1 cellular context compared by ENCODE assay signal in the genomic region with DNA sequence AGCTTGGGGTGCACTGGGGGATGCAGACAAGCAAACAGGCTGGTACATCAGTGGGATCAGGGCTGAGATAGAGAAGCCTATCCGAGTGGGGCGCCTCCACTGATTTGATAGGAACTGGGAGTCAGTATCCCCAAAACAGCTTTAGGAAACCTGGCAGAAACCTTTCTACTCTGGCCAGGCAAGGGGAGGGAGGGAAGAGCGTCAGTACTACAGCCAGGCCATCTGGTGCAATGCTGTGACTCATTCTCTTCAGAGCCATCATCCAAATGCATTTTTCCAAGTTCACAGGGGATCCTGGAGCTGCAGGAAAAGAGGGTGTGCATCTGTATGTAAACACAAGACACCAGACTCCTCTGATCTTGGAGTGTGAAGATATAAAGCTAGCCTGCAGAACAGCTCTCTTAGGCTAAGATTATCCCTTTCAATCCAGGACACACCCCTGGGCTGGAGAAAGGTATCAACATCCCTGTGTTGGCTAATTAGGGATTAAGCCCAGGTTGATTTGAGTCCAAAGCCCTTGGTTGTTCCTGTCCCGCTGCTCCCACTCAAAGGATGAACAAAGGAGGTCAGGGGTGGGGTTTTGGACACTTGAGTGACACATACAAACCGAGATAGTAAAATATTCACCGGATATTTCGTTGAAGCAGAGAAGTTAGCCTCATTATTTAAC.
TF ChIP-seq lines count a peak whose summit lies in the region.

No MANE protein-coding gene starts in this region.

TF ChIP-seq in SK-N-SH treated with all-trans-retinoic acid at 6 μM for 48 hours, 23 proteins besides CTCF, POLR2A, EP300 and RAD21 (continued from another document):
- no peak for TF ChIP-seq PPARA (CRISPR knock-in tag; IDR thresholded peaks at IDR 0.05; ENCODE audit: borderline replicate concordance)
- no peak for TF ChIP-seq ARNTL (CRISPR knock-in tag; IDR thresholded peaks at IDR 0.05; ENCODE audit: borderline replicate concordance, low read depth)
- no peak for TF ChIP-seq ZNF565 (CRISPR knock-in tag; conservative IDR thresholded peaks at IDR 0.05; ENCODE audit: low read depth)
- TF ChIP-seq ZFP3 (CRISPR knock-in tag; IDR thresholded peaks at IDR 0.05), result no peak
- TF ChIP-seq, protein P1, sequence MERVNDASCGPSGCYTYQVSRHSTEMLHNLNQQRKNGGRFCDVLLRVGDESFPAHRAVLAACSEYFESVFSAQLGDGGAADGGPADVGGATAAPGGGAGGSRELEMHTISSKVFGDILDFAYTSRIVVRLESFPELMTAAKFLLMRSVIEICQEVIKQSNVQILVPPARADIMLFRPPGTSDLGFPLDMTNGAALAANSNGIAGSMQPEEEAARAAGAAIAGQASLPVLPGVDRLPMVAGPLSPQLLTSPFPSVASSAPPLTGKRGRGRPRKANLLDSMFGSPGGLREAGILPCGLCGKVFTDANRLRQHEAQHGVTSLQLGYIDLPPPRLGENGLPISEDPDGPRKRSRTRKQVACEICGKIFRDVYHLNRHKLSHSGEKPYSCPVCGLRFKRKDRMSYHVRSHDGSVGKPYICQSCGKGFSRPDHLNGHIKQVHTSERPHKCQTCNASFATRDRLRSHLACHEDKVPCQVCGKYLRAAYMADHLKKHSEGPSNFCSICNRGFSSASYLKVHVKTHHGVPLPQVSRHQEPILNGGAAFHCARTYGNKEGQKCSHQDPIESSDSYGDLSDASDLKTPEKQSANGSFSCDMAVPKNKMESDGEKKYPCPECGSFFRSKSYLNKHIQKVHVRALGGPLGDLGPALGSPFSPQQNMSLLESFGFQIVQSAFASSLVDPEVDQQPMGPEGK (CRISPR knock-in tag; IDR thresholded peaks at IDR 0.05; ENCODE audit: borderline replicate concordance), result no peak
- TF ChIP-seq, protein P2, sequence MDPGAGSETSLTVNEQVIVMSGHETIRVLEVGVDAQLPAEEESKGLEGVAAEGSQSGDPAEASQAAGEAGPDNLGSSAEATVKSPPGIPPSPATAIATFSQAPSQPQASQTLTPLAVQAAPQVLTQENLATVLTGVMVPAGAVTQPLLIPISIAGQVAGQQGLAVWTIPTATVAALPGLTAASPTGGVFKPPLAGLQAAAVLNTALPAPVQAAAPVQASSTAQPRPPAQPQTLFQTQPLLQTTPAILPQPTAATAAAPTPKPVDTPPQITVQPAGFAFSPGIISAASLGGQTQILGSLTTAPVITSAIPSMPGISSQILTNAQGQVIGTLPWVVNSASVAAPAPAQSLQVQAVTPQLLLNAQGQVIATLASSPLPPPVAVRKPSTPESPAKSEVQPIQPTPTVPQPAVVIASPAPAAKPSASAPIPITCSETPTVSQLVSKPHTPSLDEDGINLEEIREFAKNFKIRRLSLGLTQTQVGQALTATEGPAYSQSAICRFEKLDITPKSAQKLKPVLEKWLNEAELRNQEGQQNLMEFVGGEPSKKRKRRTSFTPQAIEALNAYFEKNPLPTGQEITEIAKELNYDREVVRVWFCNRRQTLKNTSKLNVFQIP (CRISPR knock-in tag; IDR thresholded peaks at IDR 0.05; ENCODE audit: borderline replicate concordance, low read depth), result no peak
- no peak for TF ChIP-seq ZNF8 (CRISPR knock-in tag; IDR thresholded peaks at IDR 0.05)
- TF ChIP-seq, protein P3, sequence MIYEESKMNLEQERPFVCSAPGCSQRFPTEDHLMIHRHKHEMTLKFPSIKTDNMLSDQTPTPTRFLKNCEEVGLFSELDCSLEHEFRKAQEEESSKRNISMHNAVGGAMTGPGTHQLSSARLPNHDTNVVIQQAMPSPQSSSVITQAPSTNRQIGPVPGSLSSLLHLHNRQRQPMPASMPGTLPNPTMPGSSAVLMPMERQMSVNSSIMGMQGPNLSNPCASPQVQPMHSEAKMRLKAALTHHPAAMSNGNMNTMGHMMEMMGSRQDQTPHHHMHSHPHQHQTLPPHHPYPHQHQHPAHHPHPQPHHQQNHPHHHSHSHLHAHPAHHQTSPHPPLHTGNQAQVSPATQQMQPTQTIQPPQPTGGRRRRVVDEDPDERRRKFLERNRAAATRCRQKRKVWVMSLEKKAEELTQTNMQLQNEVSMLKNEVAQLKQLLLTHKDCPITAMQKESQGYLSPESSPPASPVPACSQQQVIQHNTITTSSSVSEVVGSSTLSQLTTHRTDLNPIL (CRISPR knock-in tag; IDR thresholded peaks at IDR 0.05; ENCODE audit: low read depth), result no peak
- no peak for TF ChIP-seq ZC3H10 (CRISPR knock-in tag; IDR thresholded peaks at IDR 0.05)
